Comparison of ENCODE assay signal across 2 cellular contexts in genomic region chr9:131065599-131065998, GRCh38.
A peak's percentile ranks its signal among the peaks of the same experiment; 100 is the strongest.
TF ChIP-seq lines count a peak whose summit lies in the region.

No MANE protein-coding gene starts in this region.

TF ChIP-seq in HEK293, 187 proteins besides CTCF, POLR2A, EP300 and RAD21:
- TF ChIP-seq SCRT2 (tag by site-specific recombination; IDR thresholded peaks at IDR 0.05) (no peak), ZNF366 (tag by site-specific recombination; conservative IDR thresholded peaks at IDR 0.05) (0 out of 2 replicates have a peak, but pooled peaks have one; percentile 23), ZNF76 (tag by site-specific recombination; IDR thresholded peaks at IDR 0.05; ENCODE audit: borderline replicate concordance, low read depth) (no peak), ZNF202 (tag by site-specific recombination; IDR thresholded peaks at IDR 0.05; ENCODE audit: borderline replicate concordance) (no peak)
- TF ChIP-seq, protein P1, sequence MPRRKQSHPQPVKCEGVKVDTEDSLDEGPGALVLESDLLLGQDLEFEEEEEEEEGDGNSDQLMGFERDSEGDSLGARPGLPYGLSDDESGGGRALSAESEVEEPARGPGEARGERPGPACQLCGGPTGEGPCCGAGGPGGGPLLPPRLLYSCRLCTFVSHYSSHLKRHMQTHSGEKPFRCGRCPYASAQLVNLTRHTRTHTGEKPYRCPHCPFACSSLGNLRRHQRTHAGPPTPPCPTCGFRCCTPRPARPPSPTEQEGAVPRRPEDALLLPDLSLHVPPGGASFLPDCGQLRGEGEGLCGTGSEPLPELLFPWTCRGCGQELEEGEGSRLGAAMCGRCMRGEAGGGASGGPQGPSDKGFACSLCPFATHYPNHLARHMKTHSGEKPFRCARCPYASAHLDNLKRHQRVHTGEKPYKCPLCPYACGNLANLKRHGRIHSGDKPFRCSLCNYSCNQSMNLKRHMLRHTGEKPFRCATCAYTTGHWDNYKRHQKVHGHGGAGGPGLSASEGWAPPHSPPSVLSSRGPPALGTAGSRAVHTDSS (tag by site-specific recombination; IDR thresholded peaks at IDR 0.05): peak; percentile 96
- TF ChIP-seq, protein P2, sequence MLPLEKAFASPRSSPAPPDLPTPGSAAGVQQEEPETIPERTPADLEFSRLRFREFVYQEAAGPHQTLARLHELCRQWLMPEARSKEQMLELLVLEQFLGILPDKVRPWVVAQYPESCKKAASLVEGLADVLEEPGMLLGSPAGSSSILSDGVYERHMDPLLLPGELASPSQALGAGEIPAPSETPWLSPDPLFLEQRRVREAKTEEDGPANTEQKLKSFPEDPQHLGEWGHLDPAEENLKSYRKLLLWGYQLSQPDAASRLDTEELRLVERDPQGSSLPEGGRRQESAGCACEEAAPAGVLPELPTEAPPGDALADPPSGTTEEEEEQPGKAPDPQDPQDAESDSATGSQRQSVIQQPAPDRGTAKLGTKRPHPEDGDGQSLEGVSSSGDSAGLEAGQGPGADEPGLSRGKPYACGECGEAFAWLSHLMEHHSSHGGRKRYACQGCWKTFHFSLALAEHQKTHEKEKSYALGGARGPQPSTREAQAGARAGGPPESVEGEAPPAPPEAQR (tag by site-specific recombination; IDR thresholded peaks at IDR 0.05): no peak
TF ChIP-seq in HEK293: peak in this region for 2.

TF ChIP-seq in H1, 55 proteins besides CTCF, POLR2A, EP300 and RAD21:
- TF ChIP-seq KDM1A (IDR thresholded peaks at IDR 0.05; ENCODE audit: borderline replicate concordance, low read length) (no peak), TAF1 (IDR thresholded peaks at IDR 0.05; ENCODE audit: low read depth, low read length) (no peak), SIRT6 (IDR thresholded peaks at IDR 0.05; ENCODE audit: low read length) (no peak), JUND (IDR thresholded peaks at IDR 0.05; ENCODE audit: low read length) (no peak), TBP (IDR thresholded peaks at IDR 0.05; ENCODE audit: low read depth, low read length) (no peak), EGR1 (IDR thresholded peaks at IDR 0.05; ENCODE audit: borderline replicate concordance, low read depth, low read length) (no peak), NANOG (IDR thresholded peaks at IDR 0.05; ENCODE audit: insufficient read depth, low read depth, low read length, poor library complexity, severe bottlenecking) (no peak), HDAC6 (IDR thresholded peaks at IDR 0.05; ENCODE audit: low read depth, low read length) (no peak), GTF2F1 (IDR thresholded peaks at IDR 0.05; ENCODE audit: borderline replicate concordance, low read depth, low read length) (no peak), SP2 (IDR thresholded peaks at IDR 0.05; ENCODE audit: low read length) (no peak), BRCA1 (IDR thresholded peaks at IDR 0.05; ENCODE audit: low read depth, low read length) (no peak), USF2 (IDR thresholded peaks at IDR 0.05; ENCODE audit: low read length) (no peak), FOSL1 (IDR thresholded peaks at IDR 0.05; ENCODE audit: insufficient read depth, low read depth, low read length) (no peak), SP4 (IDR thresholded peaks at IDR 0.05; ENCODE audit: low read length) (no peak), CHD1 (IDR thresholded peaks at IDR 0.05; ENCODE audit: low read depth, low read length) (no peak), CBX5 (IDR thresholded peaks at IDR 0.05; ENCODE audit: low read depth, low read length) (no peak)
- TF ChIP-seq, protein P3, sequence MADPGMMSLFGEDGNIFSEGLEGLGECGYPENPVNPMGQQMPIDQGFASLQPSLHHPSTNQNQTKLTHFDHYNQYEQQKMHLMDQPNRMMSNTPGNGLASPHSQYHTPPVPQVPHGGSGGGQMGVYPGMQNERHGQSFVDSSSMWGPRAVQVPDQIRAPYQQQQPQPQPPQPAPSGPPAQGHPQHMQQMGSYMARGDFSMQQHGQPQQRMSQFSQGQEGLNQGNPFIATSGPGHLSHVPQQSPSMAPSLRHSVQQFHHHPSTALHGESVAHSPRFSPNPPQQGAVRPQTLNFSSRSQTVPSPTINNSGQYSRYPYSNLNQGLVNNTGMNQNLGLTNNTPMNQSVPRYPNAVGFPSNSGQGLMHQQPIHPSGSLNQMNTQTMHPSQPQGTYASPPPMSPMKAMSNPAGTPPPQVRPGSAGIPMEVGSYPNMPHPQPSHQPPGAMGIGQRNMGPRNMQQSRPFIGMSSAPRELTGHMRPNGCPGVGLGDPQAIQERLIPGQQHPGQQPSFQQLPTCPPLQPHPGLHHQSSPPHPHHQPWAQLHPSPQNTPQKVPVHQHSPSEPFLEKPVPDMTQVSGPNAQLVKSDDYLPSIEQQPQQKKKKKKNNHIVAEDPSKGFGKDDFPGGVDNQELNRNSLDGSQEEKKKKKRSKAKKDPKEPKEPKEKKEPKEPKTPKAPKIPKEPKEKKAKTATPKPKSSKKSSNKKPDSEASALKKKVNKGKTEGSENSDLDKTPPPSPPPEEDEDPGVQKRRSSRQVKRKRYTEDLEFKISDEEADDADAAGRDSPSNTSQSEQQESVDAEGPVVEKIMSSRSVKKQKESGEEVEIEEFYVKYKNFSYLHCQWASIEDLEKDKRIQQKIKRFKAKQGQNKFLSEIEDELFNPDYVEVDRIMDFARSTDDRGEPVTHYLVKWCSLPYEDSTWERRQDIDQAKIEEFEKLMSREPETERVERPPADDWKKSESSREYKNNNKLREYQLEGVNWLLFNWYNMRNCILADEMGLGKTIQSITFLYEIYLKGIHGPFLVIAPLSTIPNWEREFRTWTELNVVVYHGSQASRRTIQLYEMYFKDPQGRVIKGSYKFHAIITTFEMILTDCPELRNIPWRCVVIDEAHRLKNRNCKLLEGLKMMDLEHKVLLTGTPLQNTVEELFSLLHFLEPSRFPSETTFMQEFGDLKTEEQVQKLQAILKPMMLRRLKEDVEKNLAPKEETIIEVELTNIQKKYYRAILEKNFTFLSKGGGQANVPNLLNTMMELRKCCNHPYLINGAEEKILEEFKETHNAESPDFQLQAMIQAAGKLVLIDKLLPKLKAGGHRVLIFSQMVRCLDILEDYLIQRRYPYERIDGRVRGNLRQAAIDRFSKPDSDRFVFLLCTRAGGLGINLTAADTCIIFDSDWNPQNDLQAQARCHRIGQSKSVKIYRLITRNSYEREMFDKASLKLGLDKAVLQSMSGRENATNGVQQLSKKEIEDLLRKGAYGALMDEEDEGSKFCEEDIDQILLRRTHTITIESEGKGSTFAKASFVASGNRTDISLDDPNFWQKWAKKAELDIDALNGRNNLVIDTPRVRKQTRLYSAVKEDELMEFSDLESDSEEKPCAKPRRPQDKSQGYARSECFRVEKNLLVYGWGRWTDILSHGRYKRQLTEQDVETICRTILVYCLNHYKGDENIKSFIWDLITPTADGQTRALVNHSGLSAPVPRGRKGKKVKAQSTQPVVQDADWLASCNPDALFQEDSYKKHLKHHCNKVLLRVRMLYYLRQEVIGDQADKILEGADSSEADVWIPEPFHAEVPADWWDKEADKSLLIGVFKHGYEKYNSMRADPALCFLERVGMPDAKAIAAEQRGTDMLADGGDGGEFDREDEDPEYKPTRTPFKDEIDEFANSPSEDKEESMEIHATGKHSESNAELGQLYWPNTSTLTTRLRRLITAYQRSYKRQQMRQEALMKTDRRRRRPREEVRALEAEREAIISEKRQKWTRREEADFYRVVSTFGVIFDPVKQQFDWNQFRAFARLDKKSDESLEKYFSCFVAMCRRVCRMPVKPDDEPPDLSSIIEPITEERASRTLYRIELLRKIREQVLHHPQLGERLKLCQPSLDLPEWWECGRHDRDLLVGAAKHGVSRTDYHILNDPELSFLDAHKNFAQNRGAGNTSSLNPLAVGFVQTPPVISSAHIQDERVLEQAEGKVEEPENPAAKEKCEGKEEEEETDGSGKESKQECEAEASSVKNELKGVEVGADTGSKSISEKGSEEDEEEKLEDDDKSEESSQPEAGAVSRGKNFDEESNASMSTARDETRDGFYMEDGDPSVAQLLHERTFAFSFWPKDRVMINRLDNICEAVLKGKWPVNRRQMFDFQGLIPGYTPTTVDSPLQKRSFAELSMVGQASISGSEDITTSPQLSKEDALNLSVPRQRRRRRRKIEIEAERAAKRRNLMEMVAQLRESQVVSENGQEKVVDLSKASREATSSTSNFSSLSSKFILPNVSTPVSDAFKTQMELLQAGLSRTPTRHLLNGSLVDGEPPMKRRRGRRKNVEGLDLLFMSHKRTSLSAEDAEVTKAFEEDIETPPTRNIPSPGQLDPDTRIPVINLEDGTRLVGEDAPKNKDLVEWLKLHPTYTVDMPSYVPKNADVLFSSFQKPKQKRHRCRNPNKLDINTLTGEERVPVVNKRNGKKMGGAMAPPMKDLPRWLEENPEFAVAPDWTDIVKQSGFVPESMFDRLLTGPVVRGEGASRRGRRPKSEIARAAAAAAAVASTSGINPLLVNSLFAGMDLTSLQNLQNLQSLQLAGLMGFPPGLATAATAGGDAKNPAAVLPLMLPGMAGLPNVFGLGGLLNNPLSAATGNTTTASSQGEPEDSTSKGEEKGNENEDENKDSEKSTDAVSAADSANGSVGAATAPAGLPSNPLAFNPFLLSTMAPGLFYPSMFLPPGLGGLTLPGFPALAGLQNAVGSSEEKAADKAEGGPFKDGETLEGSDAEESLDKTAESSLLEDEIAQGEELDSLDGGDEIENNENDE (IDR thresholded peaks at IDR 0.05; ENCODE audit: insufficient replicate concordance, low read length): no peak
- TF ChIP-seq, protein P4, sequence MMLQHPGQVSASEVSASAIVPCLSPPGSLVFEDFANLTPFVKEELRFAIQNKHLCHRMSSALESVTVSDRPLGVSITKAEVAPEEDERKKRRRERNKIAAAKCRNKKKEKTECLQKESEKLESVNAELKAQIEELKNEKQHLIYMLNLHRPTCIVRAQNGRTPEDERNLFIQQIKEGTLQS (IDR thresholded peaks at IDR 0.05; ENCODE audit: insufficient read depth, low read depth, low read length): no peak
